ENCODE assay signal across 10 cellular contexts in genomic region chr11:118522571-118523072, GRCh38. TPM values are rescaled to one million over a fixed set of nuclear protein-coding genes. Genes with fewer than 3 reads are reported as not detected.
A peak's percentile ranks its signal among the peaks of the same experiment; 100 is the strongest.
DNase-seq lines count a peak whose midpoint lies in the region; TF ChIP-seq lines count a peak whose summit lies in the region.
"Had no signal": no experiment of that assay in that cellular context is flagged by ENCODE, and none has a peak within 500 bp of the region (broad histone marks: within the 10 kb centered on the region; RNA-seq: fewer than 3 reads in every experiment).

No MANE protein-coding gene starts in this region.

- H3K27me3 ChIP-seq in brain microvascular endothelial cell (replicated peaks), result no peaks in the 10 kb centered on the region
- H3K27me3 ChIP-seq in mesenchymal stem cell (ENCODE audit: control insufficient read depth in 1 of 2, insufficient read depth in 1 of 2, low read length in 2 of 2), result no peaks in the 10 kb centered on the region

- no peak overlapping the region for H3K23ac ChIP-seq in mesenchymal stem cell (ENCODE audit: low read length in 2 of 2)

- peaks cover 52% of the 10 kb centered on the region for H3K36me3 ChIP-seq in brain microvascular endothelial cell (replicated peaks)
- H3K36me3 ChIP-seq in mesenchymal stem cell (ENCODE audit: control insufficient read depth in 1 of 2, insufficient read depth in 2 of 2, low read depth in 1 of 2, low read length in 2 of 2), result peaks cover 49 to 82% of the 10 kb centered on the region in 2 experiments

- no peak overlapping the region for H4K8ac ChIP-seq in mesenchymal stem cell (ENCODE audit: low read length)

- no peak overlapping the region for H2BK5ac ChIP-seq in mesenchymal stem cell (ENCODE audit: low read depth, low read length, poor library complexity, severe bottlenecking)

- TF ChIP-seq CTCF in brain microvascular endothelial cell (IDR thresholded peaks at IDR 0.05; ENCODE audit: low read depth, low read length, missing control alignments), result peak; percentile 73

- H3K4me1 ChIP-seq in mesenchymal stem cell (ENCODE audit: control insufficient read depth, insufficient read depth, low read depth, low read length), result no peaks in the 10 kb centered on the region

- H2BK120ac ChIP-seq in mesenchymal stem cell (ENCODE audit: low read depth, low read length), result no peak overlapping the region

- no peak overlapping the region for H3K14ac ChIP-seq in mesenchymal stem cell (ENCODE audit: low read length in 2 of 2)

- H2AFZ ChIP-seq in mesenchymal stem cell (ENCODE audit: low read depth, low read length), result no peak overlapping the region

- peak; percentile 19 for DNase-seq in Caki2 (ENCODE audit: low read depth)
- DNase-seq in HuH-7.5 (ENCODE audit: low spot score), result peak; percentile 66
- DNase-seq in brain microvascular endothelial cell, result peak; percentile 14
- peak; percentile 38 for DNase-seq in mesenchymal stem cell
- DNase-seq in caudate nucleus (lab: John Stamatoyannopoulos, UW), result no peak
- DNase-seq in posterior vena cava (ENCODE audit: low spot score), result no peak
- DNase-seq in T1000 (lab: John Stamatoyannopoulos, UW), result no peak
- no peak for DNase-seq in NCI-H1436 treated with DMSO at 0.1 percent for 48 hours (lab: John Stamatoyannopoulos, UW)
- DNase-seq: activated CD8-positive, alpha-beta T cell treated with anti-CD3 and anti-CD28 coated beads, Interleukin-2, amount 10 ng/mL, durations not matched to agents 7 days and 5 days; GOT3 had no signal

- H3K4ac ChIP-seq in mesenchymal stem cell (ENCODE audit: low read depth in 1 of 2, low read length in 2 of 2), result no peak overlapping the region

- WGBS in mesenchymal stem cell, result 65% methylated on average over 6 of the region's 6 CpGs

- no peak overlapping the region for H3K4me2 ChIP-seq in mesenchymal stem cell (ENCODE audit: low read length, poor library complexity, severe bottlenecking)

- no peak overlapping the region for H2BK15ac ChIP-seq in mesenchymal stem cell (ENCODE audit: low read depth, poor library complexity, severe bottlenecking)

- no peak overlapping the region for H3K4me3 ChIP-seq in brain microvascular endothelial cell (ENCODE audit: low read depth, low read length)
- no peak overlapping the region for H3K4me3 ChIP-seq in mesenchymal stem cell (ENCODE audit: insufficient read depth in 1 of 2, low read depth in 1 of 2, low read length in 2 of 2)

- H3K9me3 ChIP-seq in mesenchymal stem cell (ENCODE audit: control insufficient read depth, low read length), result no peaks in the 10 kb centered on the region

- H2BK12ac ChIP-seq in mesenchymal stem cell (ENCODE audit: low read length in 2 of 2), result no peak overlapping the region

- in situ Hi-C loops in Caki2 (cut with HindIII; ENCODE audit: low pct_unique_long_range_greater_than_20kb, low sequenced_read_pairs), result no loop called here
- in situ Hi-C loops in brain microvascular endothelial cell (cut with HindIII; ENCODE audit: low pct_ligation_motif_present, low sequenced_read_pairs), result no loop called here

- no peak overlapping the region for H2AK5ac ChIP-seq in mesenchymal stem cell (ENCODE audit: low read length, severe bottlenecking)

- no peak overlapping the region for H3K18ac ChIP-seq in mesenchymal stem cell (ENCODE audit: low read depth in 1 of 2, low read length in 2 of 2)

- peak overlapping the region; percentile 1 for H3K9ac ChIP-seq in mesenchymal stem cell (ENCODE audit: low read length)

- intact Hi-C loops in posterior vena cava (cut with DNase I), result no loop called here

- H3K27ac ChIP-seq in brain microvascular endothelial cell (no peak overlapping the region), mesenchymal stem cell (ENCODE audit: low read length, poor library complexity, severe bottlenecking) (no peak overlapping the region), caudate nucleus (ENCODE audit: low read depth, low read length) (no peak overlapping the region)

- no peak overlapping the region for H4K91ac ChIP-seq in mesenchymal stem cell (ENCODE audit: low read length)

- H3K79me1 ChIP-seq in mesenchymal stem cell (replicated peaks; ENCODE audit: low read length, poor library complexity, severe bottlenecking), result peaks cover 8% of the 10 kb centered on the region

RNA-seq across cellular contexts. Expression of gene TTC36, which starts 4.7 kb away (rescaled TPM):
- total RNA-seq in Caki2 (2014; rRNA removed; shearing (Covaris generic); ENCODE audit: low replicate concordance), result not detected in 2 replicates
- polyA plus RNA-seq in mesenchymal stem cell (2013, experiment 1 of 2), result 0.19 TPM
- polyA plus RNA-seq in mesenchymal stem cell (2013, experiment 2 of 2), result 0.16 TPM
- under 1 TPM in 1 of 2 donors, not detected in 1; 0.43 TPM for total RNA-seq in posterior vena cava

RNA-seq across cellular contexts. Expression of gene TMEM25, which starts 8.4 kb away (rescaled TPM):
- 3.0 and 7.9 TPM in 2 replicates for total RNA-seq in Caki2 (2014; rRNA removed; shearing (Covaris generic); ENCODE audit: low replicate concordance)
- 17.2 TPM for polyA plus RNA-seq in mesenchymal stem cell (2013, experiment 1 of 2)
- 17.5 TPM for polyA plus RNA-seq in mesenchymal stem cell (2013, experiment 2 of 2)
- 10 to 100 TPM; 20.5 to 22.8 TPM for total RNA-seq in posterior vena cava

RNA-seq across cellular contexts. Expression of gene IFT46, which starts 43.1 kb away (rescaled TPM):
- total RNA-seq in Caki2 (2014; rRNA removed; shearing (Covaris generic); ENCODE audit: low replicate concordance), result 11.9 and 21.1 TPM in 2 replicates
- 19.2 TPM for polyA plus RNA-seq in mesenchymal stem cell (2013, experiment 1 of 2)
- 18.5 TPM for polyA plus RNA-seq in mesenchymal stem cell (2013, experiment 2 of 2)
- 10 to 100 TPM; 15.9 TPM for total RNA-seq in posterior vena cava

RNA-seq across cellular contexts. Expression of gene ARCN1, which starts 49.6 kb away (rescaled TPM):
- total RNA-seq in Caki2 (2014; rRNA removed; shearing (Covaris generic); ENCODE audit: low replicate concordance), result 66.8 and 80.1 TPM in 2 replicates
- 251 TPM for polyA plus RNA-seq in mesenchymal stem cell (2013, experiment 1 of 2)
- 261 TPM for polyA plus RNA-seq in mesenchymal stem cell (2013, experiment 2 of 2)
- total RNA-seq in posterior vena cava, result 100 to 1,000 TPM; 148 to 176 TPM

Comparison
In these comparisons a context has a peak if more than half of its experiments do, and no peak if none do; other contexts are left out.
1. DNase-seq: peak in Caki2 (single experiment), HuH-7.5 (single experiment), brain microvascular endothelial cell (single experiment) and mesenchymal stem cell (single experiment); none in caudate nucleus (0 of 61), posterior vena cava (single experiment), T1000 (single experiment) and NCI-H1436 treated with DMSO at 0.1 percent for 48 hours (single experiment).